In genomic region chr20:48260370-48260769, GRCh38 we compare ENCODE assay signal across 21 cellular contexts.
A peak's percentile ranks its signal among the peaks of the same experiment; 100 is the strongest.
DNase-seq lines count a peak whose midpoint lies in the region; FAIRE-seq and TF ChIP-seq lines count a peak whose summit lies in the region.
"Had no signal": no experiment of that assay in that cellular context is flagged by ENCODE, and none has a peak within 500 bp of the region (broad histone marks: within the 10 kb centered on the region; RNA-seq: fewer than 3 reads in every experiment).

No MANE protein-coding gene starts in this region.

- peak overlapping the region; percentile 72 for H3K27ac Mint-ChIP-seq in neural progenitor cell
- H3K27ac Mint-ChIP-seq: activated CD4-positive, alpha-beta T cell treated with anti-CD3 and anti-CD28 coated beads for 36 hours; activated CD8-positive, alpha-beta memory T cell treated with anti-CD3 and anti-CD28 coated beads, Interleukin-2, amount 10 ng/mL, durations not matched to agents 7 days and 5 days had no signal

- H3K4me2 ChIP-seq in neural progenitor cell, result no peak overlapping the region
- H3K4me2 ChIP-seq: BLaER1 had no signal

- peaks cover 20% of the 10 kb centered on the region for H3K9me3 Mint-ChIP-seq in neural progenitor cell
- H3K9me3 Mint-ChIP-seq: central memory CD8-positive, alpha-beta T cell had no signal

- no peaks in the 10 kb centered on the region for H3K36me3 ChIP-seq in neural progenitor cell
- H3K36me3 ChIP-seq in kidney (ENCODE audit: control insufficient read depth in 1 of 2, insufficient read depth in 2 of 2, low read length in 2 of 2), result no peaks in the 10 kb centered on the region
- H3K36me3 ChIP-seq: adrenal gland, BLaER1, pancreas had no signal

- H2AFZ ChIP-seq in neural progenitor cell (replicated peaks), result no peak overlapping the region

- H3K27me3 ChIP-seq in neural progenitor cell, result no peaks in the 10 kb centered on the region
- H3K27me3 ChIP-seq: adrenal gland, BLaER1, pancreas had no signal

- DNase-seq in DMS 273 (lab: John Stamatoyannopoulos, UW; ENCODE audit: unreplicated experiment), result peak; percentile 31
- no peak for DNase-seq in DMS 273 treated with DMSO at 0.1 percent for 48 hours (lab: John Stamatoyannopoulos, UW)
- DNase-seq in NCI-H2171 treated with DMSO at 0.1 percent for 48 hours (lab: John Stamatoyannopoulos, UW), result peak; percentile 66
- peak; percentile 45 for DNase-seq in globus pallidus (ENCODE audit: low spot score)
- DNase-seq in neural progenitor cell (ENCODE audit: low spot score), result no peak
- DNase-seq in stimulated activated CD8-positive, alpha-beta memory T cell treated with anti-CD3 and anti-CD28 coated beads, Interleukin-4, amount 100 ng/mL, for 48 hours, result no peak
- no peak for DNase-seq in kidney
- DNase-seq in UCSD-AML1 (lab: John Stamatoyannopoulos, UW; ENCODE audit: unreplicated experiment), result no peak
- DNase-seq: activated CD4-positive, alpha-beta T cell treated with anti-CD3 and anti-CD28 coated beads for 36 hours; activated CD8-positive, alpha-beta memory T cell treated with anti-CD3 and anti-CD28 coated beads, Interleukin-2, amount 10 ng/mL, durations not matched to agents 7 days and 5 days; activated effector memory CD4-positive, alpha-beta T cell treated with anti-CD3 and anti-CD28 coated beads, Interleukin-2, amount 50 U/mL, for 16 hours; adrenal gland; DMS53; effector CD8-positive, alpha-beta T cell; NCI-H1105; pancreas; stimulated activated naive CD4-positive, alpha-beta T cell; trophoblast cell had no signal

- no peaks in the 10 kb centered on the region for H3F3A ChIP-seq in neural progenitor cell (ENCODE audit: low read depth)

- no peak overlapping the region for H3K4me3 Mint-ChIP-seq in neural progenitor cell
- H3K4me3 Mint-ChIP-seq: activated CD4-positive, alpha-beta T cell treated with anti-CD3 and anti-CD28 coated beads for 36 hours; activated CD8-positive, alpha-beta memory T cell treated with anti-CD3 and anti-CD28 coated beads, Interleukin-2, amount 10 ng/mL, durations not matched to agents 7 days and 5 days; central memory CD8-positive, alpha-beta T cell had no signal

- no peak for FAIRE-seq in kidney (lab: Jason Lieb, UNC)
- FAIRE-seq: pancreas had no signal

- no peaks in the 10 kb centered on the region for H4K20me1 ChIP-seq in neural progenitor cell (ENCODE audit: low read depth)
- H4K20me1 ChIP-seq: BLaER1 had no signal

- intact Hi-C loops in kidney (cut with DNase I), result no loop called here

- H3K4me1 ChIP-seq in neural progenitor cell, result no peaks in the 10 kb centered on the region
- H3K4me1 ChIP-seq in kidney (ENCODE audit: control insufficient read depth in 1 of 2, insufficient read depth in 1 of 2, low read depth in 1 of 2, low read length in 2 of 2), result no peaks in the 10 kb centered on the region
- H3K4me1 ChIP-seq: adrenal gland, BLaER1, pancreas had no signal

- peaks cover 7% of the 10 kb centered on the region for H3K27me3 Mint-ChIP-seq in neural progenitor cell (ENCODE audit: insufficient read depth, low read depth)
- H3K27me3 Mint-ChIP-seq: activated CD4-positive, alpha-beta T cell treated with anti-CD3 and anti-CD28 coated beads for 36 hours had no signal

- no peak for TF ChIP-seq CTCF in neural progenitor cell (IDR thresholded peaks at IDR 0.05)
- TF ChIP-seq CTCF in kidney (IDR thresholded peaks at IDR 0.05; ENCODE audit: borderline replicate concordance, extremely low read depth, insufficient read depth), result no peak

- H3K4me1 Mint-ChIP-seq in neural progenitor cell, result peaks cover 8% of the 10 kb centered on the region
- H3K4me1 Mint-ChIP-seq: activated CD4-positive, alpha-beta T cell treated with anti-CD3 and anti-CD28 coated beads for 36 hours; activated CD8-positive, alpha-beta memory T cell treated with anti-CD3 and anti-CD28 coated beads, Interleukin-2, amount 10 ng/mL, durations not matched to agents 7 days and 5 days; central memory CD8-positive, alpha-beta T cell had no signal

- H3K4me3 ChIP-seq in neural progenitor cell (no peak overlapping the region), kidney (ENCODE audit: low read length in 2 of 2) (no peak overlapping the region)
- H3K4me3 ChIP-seq: adrenal gland, BLaER1, pancreas had no signal

- no peaks in the 10 kb centered on the region for H3K79me2 ChIP-seq in neural progenitor cell (ENCODE audit: low read depth)

- H3K9me3 ChIP-seq in neural progenitor cell (ENCODE audit: low read depth) (peaks cover 6% of the 10 kb centered on the region), kidney (ENCODE audit: control insufficient read depth in 1 of 2, low read length in 2 of 2) (no peaks in the 10 kb centered on the region)
- H3K9me3 ChIP-seq: adrenal gland, pancreas had no signal

- no peak overlapping the region for H3K27ac ChIP-seq in neural progenitor cell
- no peak overlapping the region for H3K27ac ChIP-seq in kidney (ENCODE audit: low read depth in 2 of 2, low read length in 2 of 2)
- H3K27ac ChIP-seq: 22Rv1, adrenal gland, BLaER1, pancreas had no signal

- H3K9ac ChIP-seq in neural progenitor cell (no peak overlapping the region), kidney (ENCODE audit: low read length in 2 of 2) (no peak overlapping the region)
- H3K9ac ChIP-seq: BLaER1 had no signal

- no peaks in the 10 kb centered on the region for H3K36me3 Mint-ChIP-seq in neural progenitor cell
- H3K36me3 Mint-ChIP-seq: activated CD8-positive, alpha-beta memory T cell treated with anti-CD3 and anti-CD28 coated beads, Interleukin-2, amount 10 ng/mL, durations not matched to agents 7 days and 5 days had no signal

Comparison
In these comparisons a context has a peak if more than half of its experiments do, and no peak if none do; other contexts are left out.
1. DNase-seq: peak in DMS 273 (single experiment), NCI-H2171 treated with DMSO at 0.1 percent for 48 hours (single experiment) and globus pallidus (single experiment); none in DMS 273 treated with DMSO at 0.1 percent for 48 hours (single experiment), neural progenitor cell (single experiment), stimulated activated CD8-positive, alpha-beta memory T cell treated with anti-CD3 and anti-CD28 coated beads, Interleukin-4, amount 100 ng/mL, for 48 hours (single experiment), kidney (single experiment) and UCSD-AML1 (single experiment).